16 cellular contexts compared by ENCODE assay signal in the genomic region with DNA sequence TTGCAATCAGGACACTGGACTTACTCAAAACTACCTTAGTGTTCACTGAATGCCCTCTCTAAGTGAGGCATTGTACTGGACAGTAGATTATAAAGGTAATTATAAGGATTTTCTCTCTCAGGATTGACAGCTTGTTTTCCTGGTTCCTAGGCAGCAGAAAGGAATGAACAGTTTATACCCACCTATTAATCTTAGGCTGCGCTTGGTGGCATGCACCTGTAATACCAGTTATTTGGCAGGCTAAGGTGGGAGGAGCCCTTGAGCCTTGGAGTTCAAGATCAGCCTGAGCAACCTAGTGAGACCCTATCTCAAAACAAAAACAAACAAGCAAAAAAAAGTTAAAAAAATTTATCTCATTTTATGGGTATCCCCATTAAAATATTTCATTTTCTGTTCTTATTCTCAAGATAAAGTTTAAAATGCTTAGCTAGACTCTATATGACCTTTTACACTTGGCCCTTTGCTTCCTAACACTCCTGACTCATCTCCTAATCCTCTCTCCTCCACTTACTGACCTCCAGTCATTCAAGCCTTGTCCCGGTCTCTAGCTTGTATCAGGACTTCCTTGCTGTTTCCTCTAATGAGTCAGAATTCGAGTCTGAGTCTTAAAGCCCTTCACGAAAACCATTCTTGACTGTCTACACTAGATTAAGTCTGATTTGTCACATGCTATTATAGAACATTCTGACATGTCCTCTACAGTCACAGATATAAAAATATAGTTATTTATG.
DNase-seq lines count a peak whose midpoint lies in the region; ATAC-seq, FAIRE-seq and TF ChIP-seq lines count a peak whose summit lies in the region.
"Had no signal": no experiment of that assay in that cellular context is flagged by ENCODE, and none has a peak within 500 bp of the region (broad histone marks: within the 10 kb centered on the region; RNA-seq: fewer than 3 reads in every experiment).

No MANE protein-coding gene starts in this region.

- dilution Hi-C loops in endothelial cell of umbilical vein (cut with MboI; ENCODE audit: extremely low pct_ligation_motif_present, low sequenced_read_pairs) = no loop called here

- intact Hi-C loops in HCT116 (cut with micrococcal nuclease) = no loop called here
- intact Hi-C loops in endothelial cell of umbilical vein (cut with micrococcal nuclease) = loop anchor here (1.0 to 10.0 kb wide), 5 partner anchors 147 to 449 kb away; no protein-coding TSS in a partner anchor
- intact Hi-C loops in upper lobe of right lung (cut with DNase I) = no loop called here

- H3K9me1 ChIP-seq in endothelial cell of umbilical vein (replicated peaks; ENCODE audit: control insufficient read depth, extremely low read depth, insufficient read depth, low read length) = no peaks in the 10 kb centered on the region

- H3K9me3 ChIP-seq in HCT116 (ENCODE audit: control insufficient read depth in 1 of 2, insufficient read depth in 1 of 2, low read depth in 1 of 2, low read length in 2 of 2) = no peaks in the 10 kb centered on the region
- no peaks in the 10 kb centered on the region for H3K9me3 ChIP-seq in endothelial cell of umbilical vein (replicated peaks; ENCODE audit: control insufficient read depth, insufficient read depth, low read length)
- H3K9me3 ChIP-seq in upper lobe of right lung = no peaks in the 10 kb centered on the region
- H3K9me3 ChIP-seq: neutrophil, testis had no signal

- H3K4me2 ChIP-seq in HCT116 (ENCODE audit: low read length) (no peak overlapping the region), endothelial cell of umbilical vein (ENCODE audit: insufficient read depth, low read length) (peak overlapping the region; percentile 16)

- H3K27ac ChIP-seq in HCT116 (ENCODE audit: low read depth, low read length) = no peak overlapping the region
- H3K27ac ChIP-seq in endothelial cell of umbilical vein (ENCODE audit: insufficient read depth, low read depth, low read length) = peak overlapping the region; percentile 96
- H3K27ac ChIP-seq in upper lobe of right lung = no peak overlapping the region
- H3K27ac ChIP-seq: neutrophil, testis had no signal

- H3K79me2 ChIP-seq in HCT116 (ENCODE audit: insufficient read depth, low read length) (no peaks in the 10 kb centered on the region), endothelial cell of umbilical vein (ENCODE audit: control insufficient read depth, insufficient read depth, low read length) (no peaks in the 10 kb centered on the region)

- CTCF ChIA-PET in HCT116 (lab: Charles Lee) (no interaction called here), endothelial cell of umbilical vein (lab: Charles Lee) (interaction anchor here (1.1 kb wide), 1 partner anchor 13 kb away, joined by 7 read pairs; no protein-coding TSS in a partner anchor)

- TF ChIP-seq POLR2A in HCT116 (IDR thresholded peaks at IDR 0.05; ENCODE audit: borderline replicate concordance, extremely low read depth, insufficient read depth, insufficient read length) (no peak), endothelial cell of umbilical vein (IDR thresholded peaks at IDR 0.05; ENCODE audit: low read depth, low read length) (no peak)

- POLR2A ChIA-PET in HCT116 (lab: Charles Lee) = no interaction called here
- POLR2A ChIA-PET in endothelial cell of umbilical vein (lab: Charles Lee) = interaction anchor here (1.0 kb wide), 1 partner anchor 349 kb away, joined by 3 read pairs; a partner anchor contains a TSS

- no peaks in the 10 kb centered on the region for H3K36me3 ChIP-seq in HCT116 (ENCODE audit: control insufficient read depth in 1 of 2, insufficient read depth in 2 of 2, low read length in 2 of 2)
- no peaks in the 10 kb centered on the region for H3K36me3 ChIP-seq in endothelial cell of umbilical vein (ENCODE audit: control insufficient read depth in 2 of 2, extremely low read depth in 1 of 2, insufficient read depth in 2 of 2, low read length in 2 of 2)
- no peaks in the 10 kb centered on the region for H3K36me3 ChIP-seq in upper lobe of right lung
- H3K36me3 ChIP-seq: neutrophil had no signal

- ATAC-seq in HCT116 (peak; percentile 60; the same call in 1 of the 2 replicates), GM21717 (IDR thresholded peaks at IDR 0.05; ENCODE audit: unreplicated experiment) (no peak), upper lobe of right lung (no peak), HG03025 (IDR thresholded peaks at IDR 0.05; ENCODE audit: low FRiP score, unreplicated experiment) (no peak)
- ATAC-seq: CD8-positive, alpha-beta T cell; Panc1 had no signal

- RAD21 ChIA-PET in HCT116 (lab: Charles Lee; ENCODE audit: low non-redundant PET in 1 of 2, low total read pairs in 2 of 2, uncharacterized antibody in 2 of 2, unreplicated experiment in 2 of 2) = no interaction called here

- no peaks in the 10 kb centered on the region for H3K4me1 ChIP-seq in HCT116 (ENCODE audit: control insufficient read depth in 1 of 2, insufficient read depth in 2 of 2, low read length in 2 of 2)
- H3K4me1 ChIP-seq in endothelial cell of umbilical vein (ENCODE audit: control insufficient read depth, extremely low read depth, insufficient read depth, low read length) = peaks cover 97% of the 10 kb centered on the region
- no peaks in the 10 kb centered on the region for H3K4me1 ChIP-seq in upper lobe of right lung
- H3K4me1 ChIP-seq: testis had no signal

- H2AFZ ChIP-seq in HCT116 (ENCODE audit: low read depth, low read length, poor library complexity, severe bottlenecking) (no peak overlapping the region), endothelial cell of umbilical vein (ENCODE audit: low read depth, low read length) (no peak overlapping the region)

- H3K9me2 ChIP-seq in HCT116 (ENCODE audit: insufficient read depth) = no peaks in the 10 kb centered on the region; the same call in 1 of the 2 replicates

- DNase-seq in HCT116 (ENCODE audit: low read depth, low spot score) (no peak), RKO (ENCODE audit: low spot score) (peak; percentile 59), endothelial cell of umbilical vein (ENCODE audit: low read depth, low spot score) (peak; percentile 93), myocyte (ENCODE audit: low read depth) (peak; percentile 5), SHP77 treated with DMSO at 0.1 percent for 48 hours (lab: John Stamatoyannopoulos, UW) (no peak), upper lobe of right lung (no peak)
- DNase-seq: activated CD4-positive, alpha-beta T cell treated with anti-CD3 and anti-CD28 coated beads, Interleukin-2, amount 10 ng/mL, durations not matched to agents 24 days and 14 days; activated T-cell treated with anti-CD3 and anti-CD28 coated beads, Interleukin-2, amount 50 U/mL, for 48 hours; CD8-positive, alpha-beta T cell; effector CD8-positive, alpha-beta T cell; testis had no signal

- no peak for TF ChIP-seq CTCF in HCT116 (IDR thresholded peaks at IDR 0.05 in 2 of 3, conservative IDR thresholded peaks at IDR 0.05 in 1 of 3; ENCODE audit: borderline replicate concordance in 1 of 3, insufficient read depth in 1 of 3, low read depth in 2 of 3, low read length in 2 of 3)
- no peak for TF ChIP-seq CTCF in endothelial cell of umbilical vein (IDR thresholded peaks at IDR 0.05; ENCODE audit: extremely low read depth in 1 of 2, insufficient read depth in 1 of 2, low read depth in 1 of 2, low read length in 2 of 2)
- no peak for TF ChIP-seq CTCF in upper lobe of right lung (IDR thresholded peaks at IDR 0.05)

- H4K20me1 ChIP-seq in HCT116 (ENCODE audit: insufficient read depth) = no peaks in the 10 kb centered on the region
- no peaks in the 10 kb centered on the region for H4K20me1 ChIP-seq in endothelial cell of umbilical vein (replicated peaks; ENCODE audit: control insufficient read depth, extremely low read depth, insufficient read depth, low read length)

- no TSS peak for BruUV-seq in HCT116 (replicated peaks; lab: Mats Ljungman, UMichigan)
- BruUV-seq in endothelial cell of umbilical vein (replicated peaks; lab: Mats Ljungman, UMichigan) = no TSS peak

- H3K4me3 ChIP-seq in HCT116 (replicated peaks in 1 of 2; ENCODE audit: low read depth in 1 of 2, low read length in 2 of 2) (no peak overlapping the region), endothelial cell of umbilical vein (replicated peaks in 1 of 3; ENCODE audit: insufficient read depth in 1 of 3, low read depth in 1 of 3, low read length in 3 of 3) (no peak overlapping the region), upper lobe of right lung (no peak overlapping the region)
- H3K4me3 ChIP-seq: lung, testis had no signal

- TF ChIP-seq RAD21 in HCT116 (IDR thresholded peaks at IDR 0.05; ENCODE audit: low read depth) = no peak

- peak; percentile 94 for FAIRE-seq in endothelial cell of umbilical vein (lab: Jason Lieb, UNC)

- no peak overlapping the region for H3K9ac ChIP-seq in HCT116 (ENCODE audit: low read length)
- H3K9ac ChIP-seq in endothelial cell of umbilical vein (replicated peaks; ENCODE audit: extremely low read depth, insufficient read depth, low read length) = peak overlapping the region; percentile 57

- H3K27me3 ChIP-seq in HCT116 (ENCODE audit: insufficient read depth, low read length) (no peaks in the 10 kb centered on the region), endothelial cell of umbilical vein (ENCODE audit: control insufficient read depth in 2 of 2, insufficient read depth in 2 of 2, low read length in 2 of 2) (no peaks in the 10 kb centered on the region), upper lobe of right lung (no peaks in the 10 kb centered on the region)
- H3K27me3 ChIP-seq: neutrophil, testis had no signal

TF ChIP-seq in HCT116, 20 proteins besides CTCF, POLR2A, EP300 and RAD21:
- no peak for TF ChIP-seq ZFX (IDR thresholded peaks at IDR 0.05)
- no peak for TF ChIP-seq POLR2AphosphoS5 (IDR thresholded peaks at IDR 0.05; ENCODE audit: low read depth, low read length)
- no peak for TF ChIP-seq CEBPB (IDR thresholded peaks at IDR 0.05; ENCODE audit: low read depth)
- no peak for TF ChIP-seq SP1 (IDR thresholded peaks at IDR 0.05; ENCODE audit: low read depth)
- TF ChIP-seq SRF (IDR thresholded peaks at IDR 0.05; ENCODE audit: low read depth) = no peak
- TF ChIP-seq YY1 (IDR thresholded peaks at IDR 0.05; ENCODE audit: extremely low read depth, insufficient replicate concordance, low read depth, low read length) = no peak
- TF ChIP-seq CBX3 (IDR thresholded peaks at IDR 0.05; ENCODE audit: low read depth) = no peak
- TF ChIP-seq EZH2 (IDR thresholded peaks at IDR 0.05) = no peak

TF ChIP-seq in endothelial cell of umbilical vein, 7 proteins besides CTCF, POLR2A, EP300 and RAD21 (continues in another document):
- TF ChIP-seq POLR2AphosphoS5 (IDR thresholded peaks at IDR 0.05; ENCODE audit: insufficient read depth, low read depth, low read length) (peak; percentile 94), JUN (IDR thresholded peaks at IDR 0.05; ENCODE audit: borderline replicate concordance, insufficient read depth, insufficient read length, low read depth) (peak; percentile 95), FOS (IDR thresholded peaks at IDR 0.05; ENCODE audit: borderline replicate concordance, insufficient read depth, low read length) (peak; percentile 99), GATA2 (IDR thresholded peaks at IDR 0.05; ENCODE audit: insufficient read depth, insufficient read length, low read depth, low read length) (peak; percentile 95), EZH2 (IDR thresholded peaks at IDR 0.05; ENCODE audit: borderline replicate concordance, low read depth, low read length, severe bottlenecking) (no peak), MYC (IDR thresholded peaks at IDR 0.05; ENCODE audit: low read depth, low read length) (no peak)

Comparison
In these comparisons a context has a peak if more than half of its experiments do, and no peak if none do; other contexts are left out.
1. DNase-seq: peak in RKO (single experiment), endothelial cell of umbilical vein (single experiment) and myocyte (single experiment); none in HCT116 (single experiment), SHP77 treated with DMSO at 0.1 percent for 48 hours (single experiment) and upper lobe of right lung (single experiment).